1 cellular context compared by ENCODE assay signal in the genomic region with DNA sequence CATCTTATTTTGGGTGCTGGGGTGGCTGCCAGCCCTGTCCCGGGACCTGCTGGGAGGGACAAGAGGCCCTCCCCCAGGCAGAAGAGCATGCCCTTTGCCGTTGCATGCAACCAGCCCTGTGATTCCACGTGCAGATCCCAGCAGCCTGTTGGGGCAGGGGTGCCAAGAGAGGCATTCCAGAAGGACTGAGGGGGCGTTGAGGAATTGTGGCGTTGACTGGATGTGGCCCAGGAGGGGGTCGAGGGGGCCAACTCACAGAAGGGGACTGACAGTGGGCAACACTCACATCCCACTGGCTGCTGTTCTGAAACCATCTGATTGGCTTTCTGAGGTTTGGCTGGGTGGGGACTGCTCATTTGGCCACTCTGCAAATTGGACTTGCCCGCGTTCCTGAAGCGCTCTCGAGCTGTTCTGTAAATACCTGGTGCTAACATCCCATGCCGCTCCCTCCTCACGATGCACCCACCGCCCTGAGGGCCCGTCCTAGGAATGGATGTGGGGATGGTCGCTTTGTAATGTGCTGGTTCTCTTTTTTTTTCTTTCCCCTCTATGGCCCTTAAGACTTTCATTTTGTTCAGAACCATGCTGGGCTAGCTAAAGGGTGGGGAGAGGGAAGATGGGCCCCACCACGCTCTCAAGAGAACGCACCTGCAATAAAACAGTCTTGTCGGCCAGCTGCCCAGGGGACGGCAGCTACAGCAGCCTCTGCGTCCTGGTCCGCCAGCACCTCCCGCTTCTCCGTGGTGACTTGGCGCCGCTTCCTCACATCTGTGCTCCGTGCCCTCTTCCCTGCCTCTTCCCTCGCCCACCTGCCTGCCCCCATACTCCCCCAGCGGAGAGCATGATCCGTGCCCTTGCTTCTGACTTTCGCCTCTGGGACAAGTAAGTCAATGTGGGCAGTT.
TF ChIP-seq lines count a peak whose summit lies in the region.

No MANE protein-coding gene starts in this region.

TF ChIP-seq in HCT116, 20 proteins besides CTCF, POLR2A, EP300 and RAD21:
- TF ChIP-seq CBX3 (IDR thresholded peaks at IDR 0.05; ENCODE audit: low read depth) (no peak), EZH2phosphoT487 (IDR thresholded peaks at IDR 0.05; ENCODE audit: borderline replicate concordance) (no peak), YY1 (IDR thresholded peaks at IDR 0.05; ENCODE audit: extremely low read depth, insufficient replicate concordance, low read depth, low read length) (no peak), JUND (IDR thresholded peaks at IDR 0.05) (no peak), SP1 (IDR thresholded peaks at IDR 0.05; ENCODE audit: low read depth) (no peak), TCF7L2 (IDR thresholded peaks at IDR 0.05; ENCODE audit: borderline replicate concordance, extremely low read depth, insufficient read depth, insufficient read length) (no peak), ZNF274 (IDR thresholded peaks at IDR 0.05; ENCODE audit: low read depth, low read length) (no peak), POLR2AphosphoS5 (IDR thresholded peaks at IDR 0.05; ENCODE audit: low read depth, low read length) (no peak), EGR1 (IDR thresholded peaks at IDR 0.05; ENCODE audit: low read depth) (no peak), SRF (IDR thresholded peaks at IDR 0.05; ENCODE audit: low read depth) (no peak), CEBPB (IDR thresholded peaks at IDR 0.05; ENCODE audit: low read depth) (no peak)
- TF ChIP-seq, protein P1, sequence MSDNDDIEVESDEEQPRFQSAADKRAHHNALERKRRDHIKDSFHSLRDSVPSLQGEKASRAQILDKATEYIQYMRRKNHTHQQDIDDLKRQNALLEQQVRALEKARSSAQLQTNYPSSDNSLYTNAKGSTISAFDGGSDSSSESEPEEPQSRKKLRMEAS (IDR thresholded peaks at IDR 0.05): no peak
- TF ChIP-seq, protein P2, sequence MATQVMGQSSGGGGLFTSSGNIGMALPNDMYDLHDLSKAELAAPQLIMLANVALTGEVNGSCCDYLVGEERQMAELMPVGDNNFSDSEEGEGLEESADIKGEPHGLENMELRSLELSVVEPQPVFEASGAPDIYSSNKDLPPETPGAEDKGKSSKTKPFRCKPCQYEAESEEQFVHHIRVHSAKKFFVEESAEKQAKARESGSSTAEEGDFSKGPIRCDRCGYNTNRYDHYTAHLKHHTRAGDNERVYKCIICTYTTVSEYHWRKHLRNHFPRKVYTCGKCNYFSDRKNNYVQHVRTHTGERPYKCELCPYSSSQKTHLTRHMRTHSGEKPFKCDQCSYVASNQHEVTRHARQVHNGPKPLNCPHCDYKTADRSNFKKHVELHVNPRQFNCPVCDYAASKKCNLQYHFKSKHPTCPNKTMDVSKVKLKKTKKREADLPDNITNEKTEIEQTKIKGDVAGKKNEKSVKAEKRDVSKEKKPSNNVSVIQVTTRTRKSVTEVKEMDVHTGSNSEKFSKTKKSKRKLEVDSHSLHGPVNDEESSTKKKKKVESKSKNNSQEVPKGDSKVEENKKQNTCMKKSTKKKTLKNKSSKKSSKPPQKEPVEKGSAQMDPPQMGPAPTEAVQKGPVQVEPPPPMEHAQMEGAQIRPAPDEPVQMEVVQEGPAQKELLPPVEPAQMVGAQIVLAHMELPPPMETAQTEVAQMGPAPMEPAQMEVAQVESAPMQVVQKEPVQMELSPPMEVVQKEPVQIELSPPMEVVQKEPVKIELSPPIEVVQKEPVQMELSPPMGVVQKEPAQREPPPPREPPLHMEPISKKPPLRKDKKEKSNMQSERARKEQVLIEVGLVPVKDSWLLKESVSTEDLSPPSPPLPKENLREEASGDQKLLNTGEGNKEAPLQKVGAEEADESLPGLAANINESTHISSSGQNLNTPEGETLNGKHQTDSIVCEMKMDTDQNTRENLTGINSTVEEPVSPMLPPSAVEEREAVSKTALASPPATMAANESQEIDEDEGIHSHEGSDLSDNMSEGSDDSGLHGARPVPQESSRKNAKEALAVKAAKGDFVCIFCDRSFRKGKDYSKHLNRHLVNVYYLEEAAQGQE (IDR thresholded peaks at IDR 0.05; ENCODE audit: low read depth): no peak
- TF ChIP-seq, protein P3, sequence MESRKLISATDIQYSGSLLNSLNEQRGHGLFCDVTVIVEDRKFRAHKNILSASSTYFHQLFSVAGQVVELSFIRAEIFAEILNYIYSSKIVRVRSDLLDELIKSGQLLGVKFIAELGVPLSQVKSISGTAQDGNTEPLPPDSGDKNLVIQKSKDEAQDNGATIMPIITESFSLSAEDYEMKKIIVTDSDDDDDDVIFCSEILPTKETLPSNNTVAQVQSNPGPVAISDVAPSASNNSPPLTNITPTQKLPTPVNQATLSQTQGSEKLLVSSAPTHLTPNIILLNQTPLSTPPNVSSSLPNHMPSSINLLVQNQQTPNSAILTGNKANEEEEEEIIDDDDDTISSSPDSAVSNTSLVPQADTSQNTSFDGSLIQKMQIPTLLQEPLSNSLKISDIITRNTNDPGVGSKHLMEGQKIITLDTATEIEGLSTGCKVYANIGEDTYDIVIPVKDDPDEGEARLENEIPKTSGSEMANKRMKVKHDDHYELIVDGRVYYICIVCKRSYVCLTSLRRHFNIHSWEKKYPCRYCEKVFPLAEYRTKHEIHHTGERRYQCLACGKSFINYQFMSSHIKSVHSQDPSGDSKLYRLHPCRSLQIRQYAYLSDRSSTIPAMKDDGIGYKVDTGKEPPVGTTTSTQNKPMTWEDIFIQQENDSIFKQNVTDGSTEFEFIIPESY (IDR thresholded peaks at IDR 0.05; ENCODE audit: extremely low read depth, insufficient replicate concordance, low read length): no peak
